21 cellular contexts compared by ENCODE assay signal in genomic region chr17:41664172-41664457, GRCh38. TPM values are rescaled to one million over a fixed set of nuclear protein-coding genes. Genes with fewer than 3 reads are reported as not detected.
DNase-seq lines count a peak whose midpoint lies in the region; TF ChIP-seq lines count a peak whose summit lies in the region.
"Had no signal": no experiment of that assay in that cellular context is flagged by ENCODE, and none has a peak within 500 bp of the region (broad histone marks: within the 10 kb centered on the region; RNA-seq: fewer than 3 reads in every experiment).

No MANE protein-coding gene starts in this region.

- H3K4me1 ChIP-seq in esophagus squamous epithelium: peaks cover 32 to 94% (median 36%) of the 10 kb centered on the region in 3 donors

- peak; percentile 23 for DNase-seq in DMS53 (lab: John Stamatoyannopoulos, UW)
- DNase-seq in DMS53 treated with DMSO at 0.1 percent for 48 hours (lab: John Stamatoyannopoulos, UW; ENCODE audit: unreplicated experiment): no peak
- DNase-seq in RWPE1 (ENCODE audit: low spot score): no peak
- no peak for DNase-seq in esophagus squamous epithelium (lab: John Stamatoyannopoulos, UW)
- no peak for DNase-seq in NCI-H2081 treated with DMSO at 0.1 percent for 48 hours (lab: John Stamatoyannopoulos, UW)
- no peak for DNase-seq in DMS79 (lab: John Stamatoyannopoulos, UW)
- no peak for DNase-seq in DMS153 treated with DMSO at 0.1 percent for 48 hours (lab: John Stamatoyannopoulos, UW; ENCODE audit: unreplicated experiment)
- DNase-seq: CD8-positive, alpha-beta memory T cell; EL; MV-4-11; NCI-H1417; NCI-H1930; NCI-H2171; NCI-H446; NCI-H748 treated with DMSO at 0.1 percent for 48 hours; PC-3 had no signal

- H3K27ac ChIP-seq in RWPE1 (peak overlapping the region; percentile 100), esophagus squamous epithelium (peak overlapping the region; percentile 66 to 98 (median 97)), skin epidermis (peak overlapping the region in 19 of 21 experiments; percentile 41 to 98 (median 80))
- H3K27ac ChIP-seq: 22Rv1 had no signal

- CTCF ChIA-PET in RWPE1 (lab: Yijun Ruan, JAX): interaction anchor here (0.5 to 8.2 kb wide), 8 partner anchors 16 to 410 kb away, joined by 3 to 321 read pairs (median 4); partner anchors contain the start of gene EIF1

- H3K36me3 ChIP-seq in esophagus squamous epithelium: no peaks in the 10 kb centered on the region
- H3K36me3 ChIP-seq: HAP-1 had no signal

- WGBS in esophagus squamous epithelium, 2 donors: 73 to 80% methylated on average over 1 to 2 of the region's 2 CpGs

- no peak for TF ChIP-seq POLR2A in esophagus squamous epithelium (IDR thresholded peaks at IDR 0.05)

- intact Hi-C loops in esophagus squamous epithelium (cut with DNase I): loop anchor here (5.0 to 10.0 kb wide), 2 partner anchors 117 to 859 kb away; no protein-coding TSS in a partner anchor

- H3K4me3 ChIP-seq in esophagus squamous epithelium (peak overlapping the region in 1 of 4 donors; percentile 46), skin epidermis (peak overlapping the region in 1 of 7 experiments; percentile 51)
- H3K4me3 ChIP-seq: HAP-1 had no signal

- POLR2A ChIA-PET in RWPE1 (lab: Yijun Ruan, JAX; ENCODE audit: low non-redundant PET): interaction anchor here (0.7 kb wide), 2 partner anchors 115 to 137 kb away, joined by 3 to 4 read pairs; no protein-coding TSS in a partner anchor

- no peaks in the 10 kb centered on the region for H3K9me3 ChIP-seq in esophagus squamous epithelium
- H3K9me3 ChIP-seq: HAP-1 had no signal

- TF ChIP-seq CTCF in RWPE1 (conservative IDR thresholded peaks at IDR 0.05; ENCODE audit: low read depth): no peak
- TF ChIP-seq CTCF in esophagus squamous epithelium (IDR thresholded peaks at IDR 0.05): no peak

- no peaks in the 10 kb centered on the region for H3K27me3 ChIP-seq in esophagus squamous epithelium

RNA-seq across cellular contexts. Expression of gene EIF1, which starts 24.6 kb away (rescaled TPM):
- 100 to 1,000 TPM in 3 of 4 donors, 10 to 100 TPM in 1; 96.5 to 311 (median 223) TPM for total RNA-seq in esophagus squamous epithelium

RNA-seq across cellular contexts. Expression of gene KRT17, which starts 39.7 kb away (rescaled TPM):
- total RNA-seq in esophagus squamous epithelium: 1,000 to 10,000 TPM in 1 of 4 donors, 10 to 100 TPM in 3; 45.8 to 2,552 (median 75.7) TPM
- total RNA-seq: SK-MEL-5 had no signal

RNA-seq across cellular contexts. Expression of gene GAST, which starts 48.0 kb away (rescaled TPM):
- not detected for total RNA-seq in esophagus squamous epithelium
- total RNA-seq: CD8-positive, alpha-beta memory T cell; HT1080; PC-3; SK-MEL-5 had no signal

RNA-seq across cellular contexts. Expression of gene KRT16, which starts 51.5 kb away (rescaled TPM):
- total RNA-seq in esophagus squamous epithelium: 1,000 to 10,000 TPM in 2 of 4 donors, 100 to 1,000 TPM in 2; 156 to 6,712 (median 1,275) TPM
- total RNA-seq: CD8-positive, alpha-beta memory T cell; HT1080; SK-MEL-5 had no signal
